ENCODE assay signal across 19 cellular contexts in genomic region chr1:6325482-6325881, GRCh38.
"Had no signal": no experiment of that assay in that cellular context is flagged by ENCODE, and none has a peak within 500 bp of the region (broad histone marks: within the 10 kb centered on the region; RNA-seq: fewer than 3 reads in every experiment).

No MANE protein-coding gene starts in this region.

- H3K27ac ChIP-seq: heart left ventricle, tibial nerve had no signal

- DNase-seq: activated CD4-positive, alpha-beta T cell treated with anti-CD3 and anti-CD28 coated beads for 1 hour; activated CD4-positive, alpha-beta T cell treated with anti-CD3 and anti-CD28 coated beads, Interleukin-2, amount 50 U/mL, for 4 hours; activated effector memory CD4-positive, alpha-beta T cell treated with Interleukin-2 at 50 U/mL for 16 hours; activated naive CD4-positive, alpha-beta T cell treated with anti-CD3 and anti-CD28 coated beads, Interleukin-2, amount 50 U/mL, for 16 hours; activated T-cell treated with anti-CD3 and anti-CD28 coated beads, Interleukin-2, amount 50 U/mL, for 24 hours; heart left ventricle; immature natural killer cell; natural killer cell; posterior cingulate gyrus; retina; stimulated activated CD4-positive, alpha-beta T cell treated with anti-CD3 and anti-CD28 coated beads, Interleukin-15, amount 100 ng/mL, for 24 hours; stimulated activated CD4-positive, alpha-beta T cell treated with anti-CD3 and anti-CD28 coated beads, Interleukin-4, amount 100 ng/mL, for 1 hour; stimulated activated naive CD4-positive, alpha-beta T cell; substantia nigra had no signal

- ATAC-seq: heart left ventricle, natural killer cell had no signal

- H3K36me3 Mint-ChIP-seq: natural killer cell had no signal

- FAIRE-seq: astrocyte, colon, endometrium, frontal cortex had no signal

- H3K27me3 Mint-ChIP-seq: activated T-cell treated with anti-CD3 and anti-CD28 coated beads, Interleukin-2, amount 50 U/mL, for 24 hours had no signal

- H3K9me3 ChIP-seq: heart left ventricle, tibial nerve had no signal

- H3K27me3 ChIP-seq: heart left ventricle, tibial nerve had no signal

- H3K27ac Mint-ChIP-seq: activated T-cell treated with anti-CD3 and anti-CD28 coated beads, Interleukin-2, amount 50 U/mL, for 24 hours; natural killer cell had no signal

- H3K4me1 Mint-ChIP-seq: natural killer cell had no signal

- H3K4me3 Mint-ChIP-seq: activated T-cell treated with anti-CD3 and anti-CD28 coated beads, Interleukin-2, amount 50 U/mL, for 24 hours; immature natural killer cell; natural killer cell had no signal

- H3K4me3 ChIP-seq: heart left ventricle, tibial nerve had no signal

- H3K9me3 Mint-ChIP-seq: activated T-cell treated with anti-CD3 and anti-CD28 coated beads, Interleukin-2, amount 50 U/mL, for 24 hours; immature natural killer cell; natural killer cell had no signal
